8 cellular contexts compared by ENCODE assay signal in genomic region chr1:86499987-86500593, GRCh38. TPM values are rescaled to one million over a fixed set of nuclear protein-coding genes. Genes with fewer than 3 reads are reported as not detected.
A peak's percentile ranks its signal among the peaks of the same experiment; 100 is the strongest.
DNase-seq lines count a peak whose midpoint lies in the region; ATAC-seq and TF ChIP-seq lines count a peak whose summit lies in the region.

No MANE protein-coding gene starts in this region.

- H3K36me3 ChIP-seq in BJ (ENCODE audit: control insufficient read depth, insufficient read depth, low read length): no peaks in the 10 kb centered on the region

- peak; percentile 47 for ATAC-seq in GM19438 (IDR thresholded peaks at IDR 0.05; ENCODE audit: low read depth, unreplicated experiment)
- ATAC-seq in HG02798 (IDR thresholded peaks at IDR 0.05; ENCODE audit: poor library complexity, unreplicated experiment): no peak

- CTCF ChIA-PET in BJ (lab: Yijun Ruan, JAX): interaction anchor here (0.7 to 5.2 kb wide), 13 partner anchors 8 to 254 kb away, joined by 3 to 60 read pairs (median 4); partner anchors contain the start of gene CLCA1

- H3K4me3 ChIP-seq in BJ (ENCODE audit: low read depth, low read length) (no peak overlapping the region), WI38 (ENCODE audit: low read depth, low read length) (no peak overlapping the region)

- DNase-seq in BJ (ENCODE audit: low read depth) (no peak), NCI-H146 treated with DMSO at 0.1 percent for 48 hours (lab: John Stamatoyannopoulos, UW; ENCODE audit: unreplicated experiment) (peak; percentile 43), kidney glomerular epithelial cell (lab: John Stamatoyannopoulos, UW) (peak; percentile 29)
- no peak for DNase-seq in effector CD4-positive, alpha-beta T cell
- no peak for DNase-seq in activated CD8-positive, alpha-beta memory T cell treated with anti-CD3 and anti-CD28 coated beads for 24 hours

- TF ChIP-seq CTCF in BJ (IDR thresholded peaks at IDR 0.05; ENCODE audit: insufficient read depth, low read depth, low read length): peak; percentile 61
- TF ChIP-seq CTCF in WI38 (IDR thresholded peaks at IDR 0.05; ENCODE audit: low read depth, low read length): peak; percentile 49; the same call in 1 of the 2 replicates

- H3K27me3 ChIP-seq in BJ (ENCODE audit: control insufficient read depth, insufficient read depth, low read length): peaks cover 3% of the 10 kb centered on the region

- POLR2A ChIA-PET in BJ (lab: Charles Lee): interaction anchor here (0.5 kb wide), 1 partner anchor 13 kb away, joined by 4 read pairs; no protein-coding TSS in a partner anchor

RNA-seq across cellular contexts. Expression of gene CLCA1, which starts 31.4 kb away (rescaled TPM):
- not detected in 2 replicates for polyA plus RNA-seq in BJ (2011; rRNA removed)
- not detected in 2 replicates for polyA minus RNA-seq in BJ (2011; rRNA and poly(A)+ RNA removed)

RNA-seq across cellular contexts. Expression of gene CLCA4, which starts 46.8 kb away (rescaled TPM):
- polyA plus RNA-seq in BJ (2011; rRNA removed): not detected in 2 replicates
- not detected in 2 replicates for polyA minus RNA-seq in BJ (2011; rRNA and poly(A)+ RNA removed)

Comparison
In these comparisons a context has a peak if more than half of its experiments do, and no peak if none do; other contexts are left out.
1. DNase-seq: peak in NCI-H146 treated with DMSO at 0.1 percent for 48 hours (single experiment) and kidney glomerular epithelial cell (single experiment); none in BJ (single experiment), effector CD4-positive, alpha-beta T cell (single experiment) and activated CD8-positive, alpha-beta memory T cell treated with anti-CD3 and anti-CD28 coated beads for 24 hours (single experiment).